Comparison of ENCODE assay signal across 8 cellular contexts in genomic region chr16:73956592-73957495, GRCh38.
DNase-seq lines count a peak whose midpoint lies in the region; ATAC-seq and TF ChIP-seq lines count a peak whose summit lies in the region.

No MANE protein-coding gene starts in this region.

- no peaks in the 10 kb centered on the region for H3K36me3 Mint-ChIP-seq in neural progenitor cell
- H3K36me3 Mint-ChIP-seq in stimulated activated memory B cell treated with anti-CD40 and anti-IgM and Interleukin-4, amounts not matched to agents 10 μg/mL and 1 μg/mL and 100 μg/mL, for 72 hours, result no peaks in the 10 kb centered on the region

- H3K79me2 ChIP-seq in neural progenitor cell (ENCODE audit: low read depth), result no peaks in the 10 kb centered on the region

- H3K4me2 ChIP-seq in neural progenitor cell, result no peak overlapping the region

- peaks cover 5% of the 10 kb centered on the region for H3K9me3 Mint-ChIP-seq in neural progenitor cell
- peaks cover 6% of the 10 kb centered on the region for H3K9me3 Mint-ChIP-seq in stimulated activated memory B cell treated with anti-CD40 and anti-IgM and Interleukin-4, amounts not matched to agents 10 μg/mL and 1 μg/mL and 100 μg/mL, for 72 hours

- ATAC-seq in GM21619 (IDR thresholded peaks at IDR 0.05; ENCODE audit: unreplicated experiment), result peak; percentile 65
- ATAC-seq in stimulated activated memory B cell treated with anti-CD40 and anti-IgM and Interleukin-4, amounts not matched to agents 10 μg/mL and 1 μg/mL and 100 μg/mL, for 72 hours, result no peak
- no peak for ATAC-seq in GM18511 (IDR thresholded peaks at IDR 0.05; ENCODE audit: unreplicated experiment)

- H3K27me3 ChIP-seq in neural progenitor cell, result no peaks in the 10 kb centered on the region

- H3K36me3 ChIP-seq in neural progenitor cell, result no peaks in the 10 kb centered on the region

- no peaks in the 10 kb centered on the region for H4K20me1 ChIP-seq in neural progenitor cell (ENCODE audit: low read depth)

- peaks cover under 1% of the 10 kb centered on the region for H3K4me1 ChIP-seq in neural progenitor cell

- H3K4me1 Mint-ChIP-seq in neural progenitor cell, result peaks cover 30% of the 10 kb centered on the region
- no peaks in the 10 kb centered on the region for H3K4me1 Mint-ChIP-seq in stimulated activated memory B cell treated with anti-CD40 and anti-IgM and Interleukin-4, amounts not matched to agents 10 μg/mL and 1 μg/mL and 100 μg/mL, for 72 hours

- H3K9me3 ChIP-seq in neural progenitor cell (ENCODE audit: low read depth), result no peaks in the 10 kb centered on the region

- H2AFZ ChIP-seq in neural progenitor cell (replicated peaks), result peak overlapping the region; percentile 13

- DNase-seq in DMS 273 (lab: John Stamatoyannopoulos, UW; ENCODE audit: unreplicated experiment) (peak; percentile 81), NCI-H2107 treated with DMSO at 0.1 percent for 48 hours (lab: John Stamatoyannopoulos, UW; ENCODE audit: unreplicated experiment) (peak; percentile 59), fibroblast of peridontal ligament (ENCODE audit: extremely low read depth) (peak; percentile 72), neural progenitor cell (ENCODE audit: low spot score) (peak; percentile 81)

- H3K4me3 ChIP-seq in WI38 (ENCODE audit: low read depth, low read length) (no peak overlapping the region), neural progenitor cell (no peak overlapping the region)

- no peak overlapping the region for H3K9ac ChIP-seq in neural progenitor cell

- TF ChIP-seq CTCF in WI38 (IDR thresholded peaks at IDR 0.05; ENCODE audit: low read depth, low read length), result peak; percentile 81
- TF ChIP-seq CTCF in neural progenitor cell (IDR thresholded peaks at IDR 0.05), result peak; percentile 96

- H3K27ac Mint-ChIP-seq in neural progenitor cell, result no peak overlapping the region
- no peak overlapping the region for H3K27ac Mint-ChIP-seq in stimulated activated memory B cell treated with anti-CD40 and anti-IgM and Interleukin-4, amounts not matched to agents 10 μg/mL and 1 μg/mL and 100 μg/mL, for 72 hours

- H3K27me3 Mint-ChIP-seq in neural progenitor cell (ENCODE audit: insufficient read depth, low read depth), result peaks cover 2% of the 10 kb centered on the region
- no peaks in the 10 kb centered on the region for H3K27me3 Mint-ChIP-seq in stimulated activated memory B cell treated with anti-CD40 and anti-IgM and Interleukin-4, amounts not matched to agents 10 μg/mL and 1 μg/mL and 100 μg/mL, for 72 hours

- H3F3A ChIP-seq in neural progenitor cell (ENCODE audit: low read depth), result no peaks in the 10 kb centered on the region

- no peak overlapping the region for H3K27ac ChIP-seq in neural progenitor cell

- no peak overlapping the region for H3K4me3 Mint-ChIP-seq in neural progenitor cell
- no peak overlapping the region for H3K4me3 Mint-ChIP-seq in stimulated activated memory B cell treated with anti-CD40 and anti-IgM and Interleukin-4, amounts not matched to agents 10 μg/mL and 1 μg/mL and 100 μg/mL, for 72 hours
